ENCODE assay signal across 1 cellular context in the genomic region with DNA sequence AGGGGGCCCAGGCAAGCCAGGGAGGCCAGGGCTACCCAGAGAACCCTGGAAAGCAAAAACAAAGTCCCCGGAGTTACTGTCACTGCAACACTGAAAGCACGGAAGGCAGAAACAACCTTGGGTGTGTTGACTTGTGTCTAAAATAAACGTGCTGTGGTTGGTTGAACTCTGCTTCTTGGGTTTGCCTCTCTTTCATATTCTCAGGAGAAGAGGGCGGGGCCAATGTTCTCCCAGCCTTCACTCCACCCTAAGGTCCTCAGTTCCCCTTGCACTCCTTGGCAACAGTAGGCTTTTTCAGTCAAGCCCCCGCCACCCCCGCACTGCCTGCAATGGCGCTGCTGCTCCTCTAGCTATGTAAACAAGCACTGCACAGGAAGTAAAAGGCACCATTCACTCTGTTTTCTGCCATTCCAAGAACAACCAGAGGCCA.
TF ChIP-seq lines count a peak whose summit lies in the region.

No MANE protein-coding gene starts in this region.

TF ChIP-seq in H1, 55 proteins besides CTCF, POLR2A, EP300 and RAD21 (continued from another document):
- TF ChIP-seq CBX8 (IDR thresholded peaks at IDR 0.05; ENCODE audit: borderline replicate concordance, low read depth, low read length) (no peak), YY1 (IDR thresholded peaks at IDR 0.05; ENCODE audit: low read depth, low read length) (no peak)
- TF ChIP-seq, protein P1, sequence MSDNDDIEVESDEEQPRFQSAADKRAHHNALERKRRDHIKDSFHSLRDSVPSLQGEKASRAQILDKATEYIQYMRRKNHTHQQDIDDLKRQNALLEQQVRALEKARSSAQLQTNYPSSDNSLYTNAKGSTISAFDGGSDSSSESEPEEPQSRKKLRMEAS (IDR thresholded peaks at IDR 0.05): no peak
